Comparison of ENCODE assay signal across 7 cellular contexts in the genomic region with DNA sequence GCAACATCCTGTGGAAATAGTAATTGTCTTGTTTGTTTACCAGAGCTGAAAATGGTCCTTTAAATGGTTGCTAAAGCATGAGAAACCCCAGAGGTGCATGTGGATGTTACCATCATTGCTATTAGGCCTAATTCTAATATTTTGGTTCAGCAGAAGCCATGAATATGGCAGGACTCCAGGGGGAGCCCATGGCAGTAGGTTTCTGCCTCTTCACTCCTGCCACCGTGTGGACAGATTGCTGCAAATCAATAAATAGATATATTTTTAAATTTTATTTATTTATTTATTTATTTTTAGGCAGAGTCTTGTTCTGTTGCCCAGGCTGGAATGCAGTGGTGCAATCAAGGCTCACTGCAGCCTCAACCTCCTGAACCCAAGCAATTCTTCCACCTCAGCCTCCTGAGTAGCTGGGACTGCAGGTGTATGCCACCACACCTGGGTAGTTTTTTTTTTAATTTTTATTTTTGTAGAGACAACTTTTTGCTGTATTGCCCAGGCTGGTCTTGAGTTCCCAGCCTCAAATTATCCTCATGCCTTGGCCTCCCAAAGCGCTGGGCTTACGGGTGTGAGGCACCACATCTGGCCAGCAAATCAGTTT. TPM values are rescaled to one million over a fixed set of nuclear protein-coding genes. Genes with fewer than 3 reads are reported as not detected.
A peak's percentile ranks its signal among the peaks of the same experiment; 100 is the strongest.
DNase-seq lines count a peak whose midpoint lies in the region; ATAC-seq, FAIRE-seq and TF ChIP-seq lines count a peak whose summit lies in the region.

No MANE protein-coding gene starts in this region.

- no peaks in the 10 kb centered on the region for H3K36me3 ChIP-seq in pancreas

- peaks cover 14% of the 10 kb centered on the region for H3K4me1 Mint-ChIP-seq in activated CD4-positive, alpha-beta T cell treated with anti-CD3 and anti-CD28 coated beads, Interleukin-2, amount 10 ng/mL, durations not matched to agents 7 days and 5 days

- no peaks in the 10 kb centered on the region for H3K9me3 ChIP-seq in pancreas

- H3K27me3 ChIP-seq in pancreas: no peaks in the 10 kb centered on the region

- H3K4me3 ChIP-seq in fibroblast of pulmonary artery (replicated peaks; ENCODE audit: low read depth, low read length) (no peak overlapping the region), pancreas (no peak overlapping the region)

- no peak overlapping the region for H3K27ac Mint-ChIP-seq in activated CD4-positive, alpha-beta T cell treated with anti-CD3 and anti-CD28 coated beads, Interleukin-2, amount 10 ng/mL, durations not matched to agents 7 days and 5 days

- peaks cover 6% of the 10 kb centered on the region for H3K27me3 Mint-ChIP-seq in activated CD4-positive, alpha-beta T cell treated with anti-CD3 and anti-CD28 coated beads, Interleukin-2, amount 10 ng/mL, durations not matched to agents 7 days and 5 days

- no peaks in the 10 kb centered on the region for H3K9me3 Mint-ChIP-seq in activated CD4-positive, alpha-beta T cell treated with anti-CD3 and anti-CD28 coated beads, Interleukin-2, amount 10 ng/mL, durations not matched to agents 7 days and 5 days

- H3K27ac ChIP-seq in pancreas: no peak overlapping the region

- FAIRE-seq in pancreas (lab: Jason Lieb, UNC): no peak

- no peak overlapping the region for H3K4me3 Mint-ChIP-seq in activated CD4-positive, alpha-beta T cell treated with anti-CD3 and anti-CD28 coated beads, Interleukin-2, amount 10 ng/mL, durations not matched to agents 7 days and 5 days

- no peaks in the 10 kb centered on the region for H3K4me1 ChIP-seq in pancreas

- DNase-seq in GM04503 (ENCODE audit: low read depth) (peak; percentile 9), NCI-H510A (lab: John Stamatoyannopoulos, UW) (peak; percentile 23), fibroblast of pulmonary artery (ENCODE audit: low read depth) (peak; percentile 71), pancreas (peak in 4 of 6 donors; percentile 46 to 64 (median 57))
- peak; percentile 60 for DNase-seq in activated CD4-positive, alpha-beta T cell treated with anti-CD3 and anti-CD28 coated beads, Interleukin-2, amount 10 ng/mL, durations not matched to agents 7 days and 5 days

- TF ChIP-seq CTCF in fibroblast of pulmonary artery (IDR thresholded peaks at IDR 0.05; ENCODE audit: low read length, missing control alignments): peak; percentile 59
- TF ChIP-seq CTCF in pancreas (IDR thresholded peaks at IDR 0.05): peak in 3 of 4 donors; percentile 46 to 65 (median 47)

- CTCF ChIA-PET in activated CD4-positive, alpha-beta T cell treated with anti-CD3 and anti-CD28 coated beads, Interleukin-2, amount 10 ng/mL, durations not matched to agents 7 days and 5 days (lab: Charles Lee): interaction anchor here (0.8 to 1.4 kb wide), 3 partner anchors 25 to 151 kb away, joined by 3 to 6 read pairs (median 5); no protein-coding TSS in a partner anchor

- ATAC-seq in HG02610 (IDR thresholded peaks at IDR 0.05; ENCODE audit: unreplicated experiment) (peak; percentile 60), pancreas (peak in 3 of 4 donors; percentile 73 to 84 (median 80)), GM19328 (IDR thresholded peaks at IDR 0.05; ENCODE audit: unreplicated experiment) (no peak)

- H3K36me3 Mint-ChIP-seq in activated CD4-positive, alpha-beta T cell treated with anti-CD3 and anti-CD28 coated beads, Interleukin-2, amount 10 ng/mL, durations not matched to agents 7 days and 5 days (ENCODE audit: low read depth): no peaks in the 10 kb centered on the region

- intact Hi-C loops in pancreas (cut with DNase I): no loop called here

- POLR2A ChIA-PET in activated CD4-positive, alpha-beta T cell treated with anti-CD3 and anti-CD28 coated beads, Interleukin-2, amount 10 ng/mL, durations not matched to agents 7 days and 5 days (lab: Charles Lee): no interaction called here

- 39 to 52% methylated on average over 3 of the region's 3 CpGs for WGBS in pancreas, 2 donors

RNA-seq across cellular contexts. Expression of gene CAPN13, which starts 54.9 kb away (rescaled TPM):
- not detected for total RNA-seq in activated CD4-positive, alpha-beta T cell treated with anti-CD3 and anti-CD28 coated beads, Interleukin-2, amount 10 ng/mL, durations not matched to agents 7 days and 5 days
- 10 to 100 TPM in 1 of 6 donors, 1 to 10 TPM in 5; 2.7 to 11.2 (median 5.5) TPM for total RNA-seq in pancreas
- polyA plus RNA-seq in pancreas: 10 to 100 TPM in 1 of 2 donors, 1 to 10 TPM in 1; 8.5 to 18.3 TPM

Comparison
In these comparisons a context has a peak if more than half of its experiments do, and no peak if none do; other contexts are left out.
1. DNase-seq: peak in every context shown above with its lines; median percentile 71 in fibroblast of pulmonary artery; 60 in activated CD4-positive, alpha-beta T cell treated with anti-CD3 and anti-CD28 coated beads, Interleukin-2, amount 10 ng/mL, durations not matched to agents 7 days and 5 days; 57 in pancreas; 23 in NCI-H510A; 9 in GM04503.